In genomic region chr15:61124195-61124594, GRCh38 we compare ENCODE assay signal across 37 cellular contexts.
"Had no signal": no experiment of that assay in that cellular context is flagged by ENCODE, and none has a peak within 500 bp of the region (broad histone marks: within the 10 kb centered on the region; RNA-seq: fewer than 3 reads in every experiment).

No MANE protein-coding gene starts in this region.

- H3K4me3 ChIP-seq: adrenal gland, ascending aorta, body of pancreas, breast epithelium, cardiac muscle cell had no signal

- H3K4me1 ChIP-seq: ascending aorta, body of pancreas had no signal

- H3K27me3 Mint-ChIP-seq: brain had no signal

- H3K4me3 Mint-ChIP-seq: activated naive CD4-positive, alpha-beta T cell treated with anti-CD3 and anti-CD28 coated beads for 36 hours; activated naive CD4-positive, alpha-beta T cell treated with anti-CD3 and anti-CD28 coated beads, Interleukin-2, amount 10 ng/mL, durations not matched to agents 7 days and 5 days; activated naive CD4-positive, alpha-beta T cell treated with anti-CD3 and anti-CD28 coated beads, Interleukin-2, amount 50 U/mL, for 24 hours; activated naive CD8-positive, alpha-beta T cell; activated naive CD8-positive, alpha-beta T cell treated with anti-CD3 and anti-CD28 coated beads for 36 hours; activated naive CD8-positive, alpha-beta T cell treated with anti-CD3 and anti-CD28 coated beads, Interleukin-2, amount 10 ng/mL, durations not matched to agents 7 days and 5 days; activated naive CD8-positive, alpha-beta T cell treated with anti-CD3 and anti-CD28 coated beads, Interleukin-2, amount 50 U/mL, for 24 hours; activated T-cell treated with anti-CD3 and anti-CD28 coated beads, Interleukin-2, amount 50 U/mL, for 24 hours; activated T-cell treated with anti-CD3 and anti-CD28 coated beads, Interleukin-2, amount 50 U/mL, for 4 hours; activated T-cell treated with anti-CD3 and anti-CD28 coated beads, Interleukin-2, amount 50 U/mL, for 72 hours; activated T-helper 1 cell treated with anti-CD3 and anti-CD28 coated beads, Interleukin-12 subunit alpha, Interleukin-12 subunit beta, Interleukin-2, Interleukin-4 antibody, amounts not matched to agents 30 ng/mL and 10 ng/mL and 1 ng/mL, durations not matched to agents 14 hours and 24 hours and 36 hours; activated T-helper 17 cell treated with anti-CD3 and anti-CD28 coated beads, Interleukin-2, amount 50 U/mL, for 72 hours; brain; central memory CD8-positive, alpha-beta T cell had no signal

- ATAC-seq: activated naive CD4-positive, alpha-beta T cell treated with anti-CD3 and anti-CD28 coated beads, Interleukin-2, amount 50 U/mL, for 72 hours; activated naive CD8-positive, alpha-beta T cell treated with anti-CD3 and anti-CD28 coated beads, Interleukin-2, amount 50 U/mL, for 24 hours; activated T-cell treated with anti-CD3 and anti-CD28 coated beads, Interleukin-2, amount 50 U/mL, for 4 hours; activated T-cell treated with anti-CD3 and anti-CD28 coated beads, Interleukin-2, amount 50 U/mL, for 72 hours; activated T-helper 17 cell treated with anti-CD3 and anti-CD28 coated beads, Interleukin-2, amount 50 U/mL, for 72 hours; body of pancreas had no signal

- H3K27ac Mint-ChIP-seq: activated naive CD4-positive, alpha-beta T cell treated with anti-CD3 and anti-CD28 coated beads for 36 hours; activated naive CD4-positive, alpha-beta T cell treated with anti-CD3 and anti-CD28 coated beads, Interleukin-2, amount 10 ng/mL, durations not matched to agents 7 days and 5 days; activated naive CD4-positive, alpha-beta T cell treated with anti-CD3 and anti-CD28 coated beads, Interleukin-2, amount 50 U/mL, for 24 hours; activated naive CD4-positive, alpha-beta T cell treated with anti-CD3 and anti-CD28 coated beads, Interleukin-2, amount 50 U/mL, for 72 hours; activated naive CD8-positive, alpha-beta T cell; activated naive CD8-positive, alpha-beta T cell treated with anti-CD3 and anti-CD28 coated beads for 36 hours; activated naive CD8-positive, alpha-beta T cell treated with anti-CD3 and anti-CD28 coated beads, Interleukin-2, amount 10 ng/mL, durations not matched to agents 7 days and 5 days; activated naive CD8-positive, alpha-beta T cell treated with anti-CD3 and anti-CD28 coated beads, Interleukin-2, amount 50 U/mL, for 24 hours; activated T-cell treated with anti-CD3 and anti-CD28 coated beads, Interleukin-2, amount 50 U/mL, for 24 hours; activated T-cell treated with anti-CD3 and anti-CD28 coated beads, Interleukin-2, amount 50 U/mL, for 72 hours; activated T-helper 1 cell treated with anti-CD3 and anti-CD28 coated beads, Interleukin-12 subunit alpha, Interleukin-12 subunit beta, Interleukin-2, Interleukin-4 antibody, amounts not matched to agents 30 ng/mL and 10 ng/mL and 1 ng/mL, durations not matched to agents 14 hours and 24 hours and 36 hours; activated T-helper 17 cell treated with anti-CD3 and anti-CD28 coated beads, Interleukin-2, amount 50 U/mL, for 72 hours; activated T-helper 2 cell treated with anti-CD3 and anti-CD28 coated beads, Interferon-gamma antibody, Interleukin-2, Interleukin-4, amounts not matched to agents 10 μg/mL and 5 μg/mL and 100 μg/mL, durations not matched to agents 14 hours and 24 hours and 36 hours; brain had no signal

- H3K4me1 Mint-ChIP-seq: activated naive CD4-positive, alpha-beta T cell treated with anti-CD3 and anti-CD28 coated beads, Interleukin-2, amount 10 ng/mL, durations not matched to agents 7 days and 5 days; activated naive CD4-positive, alpha-beta T cell treated with anti-CD3 and anti-CD28 coated beads, Interleukin-2, amount 50 U/mL, for 24 hours; activated naive CD8-positive, alpha-beta T cell treated with anti-CD3 and anti-CD28 coated beads for 36 hours; activated naive CD8-positive, alpha-beta T cell treated with anti-CD3 and anti-CD28 coated beads, Interleukin-2, amount 10 ng/mL, durations not matched to agents 7 days and 5 days; activated naive CD8-positive, alpha-beta T cell treated with anti-CD3 and anti-CD28 coated beads, Interleukin-2, amount 50 U/mL, for 24 hours; activated T-helper 17 cell treated with anti-CD3 and anti-CD28 coated beads, Interleukin-2, amount 50 U/mL, for 72 hours; central memory CD8-positive, alpha-beta T cell had no signal

- H3K36me3 Mint-ChIP-seq: activated naive CD4-positive, alpha-beta T cell treated with anti-CD3 and anti-CD28 coated beads, Interleukin-2, amount 10 ng/mL, durations not matched to agents 7 days and 5 days; activated naive CD4-positive, alpha-beta T cell treated with anti-CD3 and anti-CD28 coated beads, Interleukin-2, amount 50 U/mL, for 24 hours; activated naive CD4-positive, alpha-beta T cell treated with anti-CD3 and anti-CD28 coated beads, Interleukin-2, amount 50 U/mL, for 72 hours; activated naive CD8-positive, alpha-beta T cell; activated naive CD8-positive, alpha-beta T cell treated with anti-CD3 and anti-CD28 coated beads for 36 hours; activated naive CD8-positive, alpha-beta T cell treated with anti-CD3 and anti-CD28 coated beads, Interleukin-2, amount 10 ng/mL, durations not matched to agents 7 days and 5 days; brain had no signal

- H3K36me3 ChIP-seq: adrenal gland, ascending aorta, brain microvascular endothelial cell, breast epithelium, cardiac muscle cell had no signal

- H3K27me3 ChIP-seq: adrenal gland, ascending aorta, body of pancreas, brain microvascular endothelial cell, breast epithelium, cardiac muscle cell had no signal

- H3K27ac ChIP-seq: adrenal gland, ascending aorta, body of pancreas, brain microvascular endothelial cell, breast epithelium, cardiac muscle cell had no signal

- H3K9me3 Mint-ChIP-seq: activated naive CD4-positive, alpha-beta T cell treated with anti-CD3 and anti-CD28 coated beads for 36 hours; activated naive CD4-positive, alpha-beta T cell treated with anti-CD3 and anti-CD28 coated beads, Interleukin-2, amount 10 ng/mL, durations not matched to agents 7 days and 5 days; activated naive CD4-positive, alpha-beta T cell treated with anti-CD3 and anti-CD28 coated beads, Interleukin-2, amount 50 U/mL, for 24 hours; activated naive CD4-positive, alpha-beta T cell treated with anti-CD3 and anti-CD28 coated beads, Interleukin-2, amount 50 U/mL, for 72 hours; activated naive CD8-positive, alpha-beta T cell treated with anti-CD3 and anti-CD28 coated beads for 36 hours; activated naive CD8-positive, alpha-beta T cell treated with anti-CD3 and anti-CD28 coated beads, Interleukin-2, amount 10 ng/mL, durations not matched to agents 7 days and 5 days; activated naive CD8-positive, alpha-beta T cell treated with anti-CD3 and anti-CD28 coated beads, Interleukin-2, amount 50 U/mL, for 24 hours; activated T-cell treated with anti-CD3 and anti-CD28 coated beads, Interleukin-2, amount 50 U/mL, for 24 hours; activated T-cell treated with anti-CD3 and anti-CD28 coated beads, Interleukin-2, amount 50 U/mL, for 4 hours; activated T-cell treated with anti-CD3 and anti-CD28 coated beads, Interleukin-2, amount 50 U/mL, for 72 hours; activated T-helper 1 cell treated with anti-CD3 and anti-CD28 coated beads, Interleukin-12 subunit alpha, Interleukin-12 subunit beta, Interleukin-2, Interleukin-4 antibody, amounts not matched to agents 30 ng/mL and 10 ng/mL and 1 ng/mL, durations not matched to agents 14 hours and 24 hours and 36 hours; activated T-helper 17 cell treated with anti-CD3 and anti-CD28 coated beads, Interleukin-2, amount 50 U/mL, for 72 hours; activated T-helper 2 cell treated with anti-CD3 and anti-CD28 coated beads, Interferon-gamma antibody, Interleukin-2, Interleukin-4, amounts not matched to agents 10 μg/mL and 5 μg/mL and 100 μg/mL, durations not matched to agents 14 hours and 24 hours and 36 hours; central memory CD8-positive, alpha-beta T cell had no signal

- DNase-seq: activated effector memory CD4-positive, alpha-beta T cell treated with anti-CD3 and anti-CD28 coated beads, Interleukin-2, amount 50 U/mL, for 16 hours; activated effector memory CD4-positive, alpha-beta T cell treated with Interleukin-2 at 50 U/mL for 16 hours; activated gamma-delta T cell; activated gamma-delta T cell treated with Interleukin-2 at 50 U/mL for 16 hours; activated naive CD4-positive, alpha-beta T cell; activated naive CD4-positive, alpha-beta T cell treated with anti-CD3 and anti-CD28 coated beads for 36 hours; activated naive CD4-positive, alpha-beta T cell treated with anti-CD3 and anti-CD28 coated beads, Interleukin-2, amount 10 ng/mL, durations not matched to agents 7 days and 5 days; activated naive CD4-positive, alpha-beta T cell treated with anti-CD3 and anti-CD28 coated beads, Interleukin-2, amount 50 U/mL, for 16 hours; activated naive CD4-positive, alpha-beta T cell treated with Interleukin-2 at 50 U/mL for 16 hours; activated naive CD8-positive, alpha-beta T cell treated with anti-CD3 and anti-CD28 coated beads for 36 hours; activated naive CD8-positive, alpha-beta T cell treated with anti-CD3 and anti-CD28 coated beads, Interleukin-2, amount 10 ng/mL, durations not matched to agents 7 days and 5 days; activated naive CD8-positive, alpha-beta T cell treated with anti-CD3 and anti-CD28 coated beads, Interleukin-2, amount 50 U/mL, for 24 hours; activated T-cell treated with anti-CD3 and anti-CD28 coated beads, Interleukin-2, amount 50 U/mL, for 1 hour; activated T-cell treated with anti-CD3 and anti-CD28 coated beads, Interleukin-2, amount 50 U/mL, for 24 hours; activated T-cell treated with anti-CD3 and anti-CD28 coated beads, Interleukin-2, amount 50 U/mL, for 4 hours; activated T-cell treated with anti-CD3 and anti-CD28 coated beads, Interleukin-2, amount 50 U/mL, for 48 hours; activated T-cell treated with anti-CD3 and anti-CD28 coated beads, Interleukin-2, amount 50 U/mL, for 72 hours; adrenal gland; amniotic stem cell; amygdala; anterior cingulate cortex; aorta; body of pancreas; brain microvascular endothelial cell; central memory CD4-positive, alpha-beta T cell; cerebellar nuclear complex had no signal
